ENCODE assay signal across 18 cellular contexts in genomic region chr2:203451011-203451410, GRCh38.
DNase-seq lines count a peak whose midpoint lies in the region; ATAC-seq and TF ChIP-seq lines count a peak whose summit lies in the region.
"Had no signal": no experiment of that assay in that cellular context is flagged by ENCODE, and none has a peak within 500 bp of the region (broad histone marks: within the 10 kb centered on the region; RNA-seq: fewer than 3 reads in every experiment).

No MANE protein-coding gene starts in this region.

- 90 to 98% (median 92%) methylated on average over 2 of the region's 2 CpGs for WGBS in adrenal gland, 4 donors

- no TSS peak for BruUV-seq in PC-3 (replicated peaks; lab: Mats Ljungman, UMichigan)

- no peaks in the 10 kb centered on the region for H3K9me2 ChIP-seq in PC-3 (replicated peaks; ENCODE audit: low read length)

- TF ChIP-seq POLR2A in adrenal gland (IDR thresholded peaks at IDR 0.05) = no peak

- no peaks in the 10 kb centered on the region for H3K27me3 ChIP-seq in PC-3 (ENCODE audit: low read length)
- no peaks in the 10 kb centered on the region for H3K27me3 ChIP-seq in adrenal gland
- H3K27me3 ChIP-seq: neutrophil, tibial artery had no signal

- H3K27ac ChIP-seq in PC-3 (ENCODE audit: low read length) = no peak overlapping the region
- H3K27ac ChIP-seq in adrenal gland = no peak overlapping the region
- H3K27ac ChIP-seq: HL-60, neutrophil, tibial artery had no signal

- POLR2A ChIA-PET in PC-3 (lab: Charles Lee; ENCODE audit: unreplicated experiment) = no interaction called here

- no peaks in the 10 kb centered on the region for H4K20me1 ChIP-seq in PC-3 (ENCODE audit: low read length)

- TF ChIP-seq CTCF in PC-3 (conservative IDR thresholded peaks at IDR 0.05; ENCODE audit: low read depth, low read length) (no peak), fibroblast of pulmonary artery (IDR thresholded peaks at IDR 0.05; ENCODE audit: low read length, missing control alignments) (no peak), adrenal gland (IDR thresholded peaks at IDR 0.05) (no peak)

- ATAC-seq in PC-3 (no peak), HG02610 (IDR thresholded peaks at IDR 0.05; ENCODE audit: unreplicated experiment) (no peak)
- ATAC-seq: activated CD4-positive, alpha-beta T cell treated with anti-CD3 and anti-CD28 coated beads for 36 hours; K562 had no signal

- intact Hi-C loops in PC-3 (cut with micrococcal nuclease) = loop anchor here (5.0 kb wide), 3 partner anchors 119 to 879 kb away; no protein-coding TSS in a partner anchor
- intact Hi-C loops in adrenal gland (cut with DNase I) = no loop called here

- no peak overlapping the region for H3K9ac ChIP-seq in PC-3 (ENCODE audit: low read length)

- H3K36me3 ChIP-seq in PC-3 (ENCODE audit: low read depth, low read length) (peaks cover 20% of the 10 kb centered on the region), adrenal gland (replicated peaks in 1 of 2) (peaks cover 0 to 17% of the 10 kb centered on the region in 2 donors)
- H3K36me3 ChIP-seq: neutrophil had no signal

- no peaks in the 10 kb centered on the region for H3K79me2 ChIP-seq in PC-3 (ENCODE audit: low read length)

- DNase-seq in EH (ENCODE audit: low read depth) = peak; percentile 90
- peak; percentile 17 for DNase-seq in PC-3
- DNase-seq in fibroblast of pulmonary artery (ENCODE audit: low read depth) = peak; percentile 29
- peak; percentile 30 for DNase-seq in renal cortical epithelial cell (ENCODE audit: low read depth)
- no peak for DNase-seq in NCI-H510A (lab: John Stamatoyannopoulos, UW)
- no peak for DNase-seq in stimulated activated CD4-positive, alpha-beta T cell treated with anti-CD3 and anti-CD28 coated beads, Interleukin-12 subunit alpha, Interleukin-12 subunit beta, amount 100 ng/mL, for 4 hours
- no peak for DNase-seq in adrenal gland
- DNase-seq: activated CD4-positive, alpha-beta T cell treated with anti-CD3 and anti-CD28 coated beads for 36 hours; GDM1; NCI-H2081; NCI-H510A treated with DMSO at 0.1 percent for 48 hours; right cardiac atrium; stimulated activated naive CD4-positive, alpha-beta T cell; tibial artery had no signal

- H3K9me3 ChIP-seq in PC-3 (ENCODE audit: low read length) (no peaks in the 10 kb centered on the region), adrenal gland (replicated peaks in 1 of 3) (no peaks in the 10 kb centered on the region)
- H3K9me3 ChIP-seq: neutrophil, tibial artery had no signal

- CTCF ChIA-PET in PC-3 (lab: Charles Lee) = no interaction called here

- H3K4me3 ChIP-seq in PC-3 (ENCODE audit: low read length) = no peak overlapping the region
- H3K4me3 ChIP-seq in fibroblast of pulmonary artery (replicated peaks; ENCODE audit: low read depth, low read length) = no peak overlapping the region
- no peak overlapping the region for H3K4me3 ChIP-seq in adrenal gland
- H3K4me3 ChIP-seq: K562, tibial artery had no signal

- no peak overlapping the region for H3K4me2 ChIP-seq in PC-3 (ENCODE audit: low read length)

- no peak overlapping the region for H2AFZ ChIP-seq in PC-3 (ENCODE audit: low read length)

- H3K4me1 ChIP-seq in PC-3 (ENCODE audit: insufficient read depth, low read length) = peaks cover 26% of the 10 kb centered on the region
- H3K4me1 ChIP-seq in adrenal gland (replicated peaks in 1 of 2) = peaks cover 0 to 14% of the 10 kb centered on the region in 2 donors

- no peaks in the 10 kb centered on the region for H3F3A ChIP-seq in PC-3 (ENCODE audit: low read length, unreplicated experiment)

Comparison
In these comparisons a context has a peak if more than half of its experiments do, and no peak if none do; other contexts are left out.
1. DNase-seq: peak in EH (single experiment), PC-3 (single experiment), fibroblast of pulmonary artery (single experiment) and renal cortical epithelial cell (single experiment); none in NCI-H510A (single experiment), stimulated activated CD4-positive, alpha-beta T cell treated with anti-CD3 and anti-CD28 coated beads, Interleukin-12 subunit alpha, Interleukin-12 subunit beta, amount 100 ng/mL, for 4 hours (single experiment) and adrenal gland (0 of 7).